12 cellular contexts compared by ENCODE assay signal in the genomic region with DNA sequence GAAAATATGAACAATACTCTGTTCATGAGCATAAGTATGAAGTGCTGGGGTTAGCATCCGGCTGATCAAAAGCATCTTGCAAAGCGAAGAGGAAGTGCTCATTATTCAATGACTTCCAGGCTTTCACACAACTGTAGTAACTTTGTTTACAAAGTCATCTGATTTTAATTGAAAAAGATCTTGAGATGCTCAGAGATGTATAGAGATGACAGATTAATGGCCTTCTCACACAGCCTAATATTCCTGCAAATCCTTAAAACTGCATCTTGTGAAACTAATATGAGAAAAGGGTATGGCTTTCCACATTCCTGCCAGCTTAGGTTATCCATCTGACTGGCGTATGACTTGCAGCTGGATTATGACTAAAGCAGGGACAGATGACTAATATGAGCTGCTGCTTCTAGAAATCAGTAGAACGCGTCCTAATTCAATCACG.
A peak's percentile ranks its signal among the peaks of the same experiment; 100 is the strongest.
DNase-seq lines count a peak whose midpoint lies in the region; ATAC-seq and TF ChIP-seq lines count a peak whose summit lies in the region.
"Had no signal": no experiment of that assay in that cellular context is flagged by ENCODE, and none has a peak within 500 bp of the region (broad histone marks: within the 10 kb centered on the region; RNA-seq: fewer than 3 reads in every experiment).

No MANE protein-coding gene starts in this region.

- WGBS in heart right ventricle, 2 donors: 31 to 42% methylated on average over 6 of the region's 6 CpGs
- 43% methylated on average over 6 of the region's 6 CpGs for WGBS in hepatocyte (ENCODE audit: low lambda C conversion rate, missing lambda C conversion rate)

- no peaks in the 10 kb centered on the region for H3K79me2 ChIP-seq in hepatocyte

- intact Hi-C loops in heart right ventricle (cut with DNase I): no loop called here
- intact Hi-C loops in vagina (cut with DNase I): no loop called here

- no peaks in the 10 kb centered on the region for H3K36me3 ChIP-seq in heart right ventricle
- H3K36me3 ChIP-seq in right atrium auricular region: no peaks in the 10 kb centered on the region
- H3K36me3 ChIP-seq in adipocyte (ENCODE audit: control insufficient read depth, insufficient read depth, low read length, severe bottlenecking): no peaks in the 10 kb centered on the region
- no peaks in the 10 kb centered on the region for H3K36me3 ChIP-seq in hepatocyte (replicated peaks; ENCODE audit: insufficient read depth, low read depth)
- no peaks in the 10 kb centered on the region for H3K36me3 ChIP-seq in vagina
- H3K36me3 ChIP-seq: tibial artery had no signal

- H3K4me1 ChIP-seq in heart right ventricle (peaks cover 0 to 13% (median 0%) of the 10 kb centered on the region in 9 donors), right atrium auricular region (no peaks in the 10 kb centered on the region), adipocyte (ENCODE audit: control insufficient read depth, insufficient read depth, low read length) (peaks cover 8% of the 10 kb centered on the region), hepatocyte (ENCODE audit: insufficient read depth) (peaks cover 4% of the 10 kb centered on the region), vagina (peaks cover 18% of the 10 kb centered on the region)
- H3K4me1 ChIP-seq: tibial artery had no signal

- no peak overlapping the region for H3K9ac ChIP-seq in adipocyte (ENCODE audit: low read length)

- H3K27me3 ChIP-seq in heart right ventricle: no peaks in the 10 kb centered on the region
- no peaks in the 10 kb centered on the region for H3K27me3 ChIP-seq in right atrium auricular region
- no peaks in the 10 kb centered on the region for H3K27me3 ChIP-seq in adipocyte (replicated peaks; ENCODE audit: control insufficient read depth, insufficient read depth, low read length)
- no peaks in the 10 kb centered on the region for H3K27me3 ChIP-seq in hepatocyte
- H3K27me3 ChIP-seq in vagina: no peaks in the 10 kb centered on the region
- H3K27me3 ChIP-seq: tibial artery had no signal

- H3K4me3 ChIP-seq in heart right ventricle (no peak overlapping the region), right atrium auricular region (no peak overlapping the region), adipocyte (ENCODE audit: low read length) (peak overlapping the region; percentile 4), hepatocyte (no peak overlapping the region), vagina (no peak overlapping the region)
- H3K4me3 ChIP-seq: tibial artery had no signal

- no peak overlapping the region for H3K4me2 ChIP-seq in hepatocyte

- TF ChIP-seq POLR2A in vagina (IDR thresholded peaks at IDR 0.05): no peak

- TF ChIP-seq CTCF in heart right ventricle (IDR thresholded peaks at IDR 0.05) (no peak), right atrium auricular region (IDR thresholded peaks at IDR 0.05) (no peak), hepatocyte (IDR thresholded peaks at IDR 0.05; ENCODE audit: poor library complexity) (no peak), vagina (IDR thresholded peaks at IDR 0.05) (no peak)

- H3K9me2 ChIP-seq in hepatocyte (replicated peaks; ENCODE audit: insufficient read depth): no peaks in the 10 kb centered on the region

- DNase-seq in heart right ventricle: peak in 1 of 2 donors; percentile 6
- DNase-seq in right atrium auricular region (ENCODE audit: low spot score): no peak
- peak; percentile 92 for DNase-seq in adipocyte (ENCODE audit: low read depth)
- DNase-seq in hepatocyte (ENCODE audit: low spot score): peak; percentile 51
- DNase-seq in vagina (ENCODE audit: extremely low spot score in 2 of 2): no peak
- DNase-seq in CD1c-positive myeloid dendritic cell (ENCODE audit: extremely low spot score): no peak
- DNase-seq: activated T-cell treated with anti-CD3 and anti-CD28 coated beads, Interleukin-2, amount 50 U/mL, for 1 hour; stimulated activated CD4-positive, alpha-beta T cell treated with anti-CD3 and anti-CD28 coated beads, Interleukin-15, amount 100 ng/mL, for 24 hours; tibial artery had no signal

- ATAC-seq in heart right ventricle (peak in 6 of 8 donors; percentile 64 to 82 (median 72)), HG03159 (IDR thresholded peaks at IDR 0.05; ENCODE audit: unreplicated experiment) (no peak), GM19023 (IDR thresholded peaks at IDR 0.05; ENCODE audit: unreplicated experiment) (no peak)

- H2AFZ ChIP-seq in hepatocyte: no peak overlapping the region

- H3K9me3 ChIP-seq in heart right ventricle: peaks cover 0 to 16% (median 0%) of the 10 kb centered on the region in 11 donors
- H3K9me3 ChIP-seq in right atrium auricular region: peaks cover 0 to 6% of the 10 kb centered on the region in 2 donors
- peaks cover 7% of the 10 kb centered on the region for H3K9me3 ChIP-seq in adipocyte (ENCODE audit: control insufficient read depth, low read length)
- H3K9me3 ChIP-seq in hepatocyte (ENCODE audit: low read depth): no peaks in the 10 kb centered on the region
- H3K9me3 ChIP-seq in vagina: no peaks in the 10 kb centered on the region
- H3K9me3 ChIP-seq: tibial artery had no signal

- no peaks in the 10 kb centered on the region for H4K20me1 ChIP-seq in hepatocyte (ENCODE audit: insufficient read depth, poor library complexity, severe bottlenecking)

- peak overlapping the region in 2 of 10 donors; percentile 7 to 29 for H3K27ac ChIP-seq in heart right ventricle
- H3K27ac ChIP-seq in right atrium auricular region: no peak overlapping the region
- H3K27ac ChIP-seq in hepatocyte: no peak overlapping the region
- H3K27ac ChIP-seq in vagina: peak overlapping the region; percentile 56
- H3K27ac ChIP-seq: HL-60, tibial artery had no signal

Comparison
In these comparisons a context has a peak if more than half of its experiments do, and no peak if none do; other contexts are left out.
1. ATAC-seq: peak in heart right ventricle (6 of 8); none in HG03159 (single experiment) and GM19023 (single experiment).
2. DNase-seq: peak in adipocyte (single experiment) and hepatocyte (single experiment); none in right atrium auricular region (single experiment), vagina (0 of 2) and CD1c-positive myeloid dendritic cell (single experiment).